ENCODE assay signal across 14 cellular contexts in the genomic region with DNA sequence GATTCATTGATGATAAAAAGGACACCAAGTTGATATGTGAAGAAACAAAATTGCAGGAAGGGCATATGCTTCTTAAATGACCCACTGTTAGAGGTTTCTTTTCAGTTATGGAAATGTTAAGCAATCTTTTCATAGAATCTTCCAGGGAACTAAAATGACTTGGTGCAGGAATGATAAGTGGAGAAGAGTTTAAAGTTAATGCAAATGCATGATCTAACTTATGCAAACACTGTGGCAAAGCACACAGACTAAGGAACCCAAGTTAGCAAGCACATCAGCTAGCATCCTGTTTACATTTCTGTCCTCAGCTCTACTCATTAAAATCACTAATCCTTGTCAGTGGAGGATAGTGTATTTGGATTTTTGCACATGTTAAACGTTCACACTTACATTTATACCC. TPM values are rescaled to one million over a fixed set of nuclear protein-coding genes. Genes with fewer than 3 reads are reported as not detected.
DNase-seq lines count a peak whose midpoint lies in the region; ATAC-seq and TF ChIP-seq lines count a peak whose summit lies in the region.
"Had no signal": no experiment of that assay in that cellular context is flagged by ENCODE, and none has a peak within 500 bp of the region (broad histone marks: within the 10 kb centered on the region; RNA-seq: fewer than 3 reads in every experiment).

No MANE protein-coding gene starts in this region.

- no peaks in the 10 kb centered on the region for H3K27me3 ChIP-seq in gastroesophageal sphincter
- H3K27me3 ChIP-seq: right atrium auricular region, tibial nerve had no signal

- DNase-seq in fibroblast of mammary gland (ENCODE audit: low read depth) (peak; percentile 22), DMS 273 treated with DMSO at 0.1 percent for 48 hours (lab: John Stamatoyannopoulos, UW) (no peak), RKO (ENCODE audit: low spot score) (no peak), GF-D8 (lab: John Stamatoyannopoulos, UW) (no peak)
- DNase-seq: activated T-cell treated with anti-CD3 and anti-CD28 coated beads, Interleukin-2, amount 50 U/mL, for 24 hours; CD8-positive, alpha-beta memory T cell; NCI-H187; T1000 had no signal

- no peak overlapping the region for H3K4me3 ChIP-seq in fibroblast of mammary gland (ENCODE audit: control insufficient read depth, low read depth, low read length)
- no peak overlapping the region for H3K4me3 ChIP-seq in gastroesophageal sphincter
- H3K4me3 ChIP-seq: right atrium auricular region, tibial nerve had no signal

- no peak for TF ChIP-seq EP300 in gastroesophageal sphincter (IDR thresholded peaks at IDR 0.05)

- TF ChIP-seq POLR2A in gastroesophageal sphincter (IDR thresholded peaks at IDR 0.05), result no peak

- WGBS in gastroesophageal sphincter (ENCODE audit: low coverage in 1 of 2), 2 donors, result 42 to 55% methylated on average over 1 of the region's 1 CpG

- no peaks in the 10 kb centered on the region for H3K36me3 ChIP-seq in gastroesophageal sphincter
- H3K36me3 ChIP-seq: right atrium auricular region, tibial nerve had no signal

- H3K27ac ChIP-seq in gastroesophageal sphincter, result no peak overlapping the region
- H3K27ac ChIP-seq: right atrium auricular region had no signal

- ATAC-seq in GM18502 (IDR thresholded peaks at IDR 0.05; ENCODE audit: poor library complexity, unreplicated experiment), result peak; percentile 72
- ATAC-seq in GM19467 (IDR thresholded peaks at IDR 0.05; ENCODE audit: unreplicated experiment), result peak; percentile 52
- peak; percentile 57 for ATAC-seq in HG03159 (IDR thresholded peaks at IDR 0.05; ENCODE audit: unreplicated experiment)
- no peak for ATAC-seq in gastroesophageal sphincter

- H3K9me3 ChIP-seq in gastroesophageal sphincter, result no peaks in the 10 kb centered on the region
- H3K9me3 ChIP-seq: right atrium auricular region, tibial nerve had no signal

- no peak for TF ChIP-seq CTCF in fibroblast of mammary gland (conservative IDR thresholded peaks at IDR 0.05; ENCODE audit: control insufficient read depth, insufficient read depth, low read depth, low read length)
- no peak for TF ChIP-seq CTCF in gastroesophageal sphincter (IDR thresholded peaks at IDR 0.05)

- no peaks in the 10 kb centered on the region for H3K4me1 ChIP-seq in gastroesophageal sphincter

RNA-seq across cellular contexts. Expression of a gene that starts 9.3 kb away (rescaled TPM):
- total RNA-seq in gastroesophageal sphincter, result not detected
- total RNA-seq: right atrium auricular region, tibial nerve had no signal

RNA-seq across cellular contexts. Expression of a gene that starts 37.1 kb away (rescaled TPM):
- total RNA-seq in gastroesophageal sphincter, result 10 to 100 TPM; 10.1 to 14.5 (median 13.6) TPM

RNA-seq across cellular contexts. Expression of a gene that starts 37.3 kb away (rescaled TPM):
- 1 to 10 TPM in 2 of 4 donors, under 1 TPM in 2; 0.31 to 2.4 (median 1.2) TPM for total RNA-seq in gastroesophageal sphincter

RNA-seq across cellular contexts. Expression of a gene that starts 40.5 kb away (rescaled TPM):
- total RNA-seq in gastroesophageal sphincter, result 1 to 10 TPM in 1 of 4 donors, under 1 TPM in 2, not detected in 1; 0.40 to 1.4 (median 0.49) TPM

RNA-seq across cellular contexts. Expression of a gene that starts 55.9 kb away (rescaled TPM):
- total RNA-seq in gastroesophageal sphincter, result 100 to 1,000 TPM; 111 to 389 (median 146) TPM
